Comparison of ENCODE assay signal across 8 cellular contexts in genomic region chr1:92778371-92778770, GRCh38.
"Had no signal": no experiment of that assay in that cellular context is flagged by ENCODE, and none has a peak within 500 bp of the region (broad histone marks: within the 10 kb centered on the region; RNA-seq: fewer than 3 reads in every experiment).

No MANE protein-coding gene starts in this region.

- H3K4me3 ChIP-seq: GM23248 had no signal

- H3K27me3 Mint-ChIP-seq: IgD-negative memory B cell had no signal

- H3K9ac ChIP-seq: GM23248 had no signal

- DNase-seq: GM23248, GOT3, H7, HCEC 1CT, KBM-7 had no signal

- ATAC-seq: HepG2 had no signal

- H3K27ac ChIP-seq: GM23248, HL-60 had no signal

- H2AFZ ChIP-seq: GM23248 had no signal
